In genomic region chr11:20363149-20363499, GRCh38 we compare ENCODE assay signal across 2 cellular contexts.
TF ChIP-seq lines count a peak whose summit lies in the region.

No MANE protein-coding gene starts in this region.

TF ChIP-seq in liver, 16 proteins besides CTCF, POLR2A, EP300 and RAD21:
- TF ChIP-seq FOXA1 (IDR thresholded peaks at IDR 0.05) (no peak), RXRA (IDR thresholded peaks at IDR 0.05) (no peak), HNF4G (IDR thresholded peaks at IDR 0.05) (no peak), TAF1 (conservative IDR thresholded peaks at IDR 0.05) (no peak), FOXA2 (IDR thresholded peaks at IDR 0.05) (no peak), EGR1 (IDR thresholded peaks at IDR 0.05; ENCODE audit: low read depth in 2 of 2) (no peak), SP1 (IDR thresholded peaks at IDR 0.05) (no peak), JUND (IDR thresholded peaks at IDR 0.05) (no peak), ATF3 (IDR thresholded peaks at IDR 0.05) (no peak), NR2F2 (IDR thresholded peaks at IDR 0.05) (no peak), YY1 (IDR thresholded peaks at IDR 0.05) (no peak)
- TF ChIP-seq, protein P1, sequence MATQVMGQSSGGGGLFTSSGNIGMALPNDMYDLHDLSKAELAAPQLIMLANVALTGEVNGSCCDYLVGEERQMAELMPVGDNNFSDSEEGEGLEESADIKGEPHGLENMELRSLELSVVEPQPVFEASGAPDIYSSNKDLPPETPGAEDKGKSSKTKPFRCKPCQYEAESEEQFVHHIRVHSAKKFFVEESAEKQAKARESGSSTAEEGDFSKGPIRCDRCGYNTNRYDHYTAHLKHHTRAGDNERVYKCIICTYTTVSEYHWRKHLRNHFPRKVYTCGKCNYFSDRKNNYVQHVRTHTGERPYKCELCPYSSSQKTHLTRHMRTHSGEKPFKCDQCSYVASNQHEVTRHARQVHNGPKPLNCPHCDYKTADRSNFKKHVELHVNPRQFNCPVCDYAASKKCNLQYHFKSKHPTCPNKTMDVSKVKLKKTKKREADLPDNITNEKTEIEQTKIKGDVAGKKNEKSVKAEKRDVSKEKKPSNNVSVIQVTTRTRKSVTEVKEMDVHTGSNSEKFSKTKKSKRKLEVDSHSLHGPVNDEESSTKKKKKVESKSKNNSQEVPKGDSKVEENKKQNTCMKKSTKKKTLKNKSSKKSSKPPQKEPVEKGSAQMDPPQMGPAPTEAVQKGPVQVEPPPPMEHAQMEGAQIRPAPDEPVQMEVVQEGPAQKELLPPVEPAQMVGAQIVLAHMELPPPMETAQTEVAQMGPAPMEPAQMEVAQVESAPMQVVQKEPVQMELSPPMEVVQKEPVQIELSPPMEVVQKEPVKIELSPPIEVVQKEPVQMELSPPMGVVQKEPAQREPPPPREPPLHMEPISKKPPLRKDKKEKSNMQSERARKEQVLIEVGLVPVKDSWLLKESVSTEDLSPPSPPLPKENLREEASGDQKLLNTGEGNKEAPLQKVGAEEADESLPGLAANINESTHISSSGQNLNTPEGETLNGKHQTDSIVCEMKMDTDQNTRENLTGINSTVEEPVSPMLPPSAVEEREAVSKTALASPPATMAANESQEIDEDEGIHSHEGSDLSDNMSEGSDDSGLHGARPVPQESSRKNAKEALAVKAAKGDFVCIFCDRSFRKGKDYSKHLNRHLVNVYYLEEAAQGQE (IDR thresholded peaks at IDR 0.05): no peak
- TF ChIP-seq, protein P2, sequence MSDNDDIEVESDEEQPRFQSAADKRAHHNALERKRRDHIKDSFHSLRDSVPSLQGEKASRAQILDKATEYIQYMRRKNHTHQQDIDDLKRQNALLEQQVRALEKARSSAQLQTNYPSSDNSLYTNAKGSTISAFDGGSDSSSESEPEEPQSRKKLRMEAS (IDR thresholded peaks at IDR 0.05): no peak

TF ChIP-seq in HepG2, 621 proteins besides CTCF, POLR2A, EP300 and RAD21:
- TF ChIP-seq ZNF354B (CRISPR knock-in tag; IDR thresholded peaks at IDR 0.05): no peak
- TF ChIP-seq ZSCAN12 (CRISPR knock-in tag; IDR thresholded peaks at IDR 0.05): no peak
- no peak for TF ChIP-seq ZNF501 (CRISPR knock-in tag; IDR thresholded peaks at IDR 0.05)
- no peak for TF ChIP-seq ZNF274 (CRISPR knock-in tag; IDR thresholded peaks at IDR 0.05)
- TF ChIP-seq STAT6 (CRISPR knock-in tag; IDR thresholded peaks at IDR 0.05; ENCODE audit: borderline replicate concordance): no peak
- no peak for TF ChIP-seq ZNF773 (CRISPR knock-in tag; IDR thresholded peaks at IDR 0.05; ENCODE audit: borderline replicate concordance)
- TF ChIP-seq HOXA3 (CRISPR knock-in tag; IDR thresholded peaks at IDR 0.05): no peak
- TF ChIP-seq SRSF1 (optimal IDR thresholded peaks at IDR 0.05; ENCODE audit: low read depth, low read length): no peak
- TF ChIP-seq, protein P3, sequence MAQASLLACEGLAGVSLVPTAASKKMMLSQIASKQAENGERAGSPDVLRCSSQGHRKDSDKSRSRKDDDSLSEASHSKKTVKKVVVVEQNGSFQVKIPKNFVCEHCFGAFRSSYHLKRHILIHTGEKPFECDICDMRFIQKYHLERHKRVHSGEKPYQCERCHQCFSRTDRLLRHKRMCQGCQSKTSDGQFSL (CRISPR knock-in tag; IDR thresholded peaks at IDR 0.05): no peak
- no peak for TF ChIP-seq FOXO1 (CRISPR knock-in tag; IDR thresholded peaks at IDR 0.05)
